Comparison of ENCODE assay signal across 19 cellular contexts in genomic region chr17:77717941-77718668, GRCh38.
"Had no signal": no experiment of that assay in that cellular context is flagged by ENCODE, and none has a peak within 500 bp of the region (broad histone marks: within the 10 kb centered on the region; RNA-seq: fewer than 3 reads in every experiment).

No MANE protein-coding gene starts in this region.

- H3K27ac ChIP-seq: adrenal gland, esophagus muscularis mucosa, left ventricle myocardium inferior, parathyroid adenoma, SJSA1, skin epidermis had no signal

- H2AFZ ChIP-seq: parathyroid adenoma had no signal

- H3K4me1 Mint-ChIP-seq: activated T-helper 17 cell treated with anti-CD3 and anti-CD28 coated beads, Interleukin-2, amount 50 U/mL, for 72 hours had no signal

- H3K4me3 ChIP-seq: adrenal gland, esophagus muscularis mucosa, left ventricle myocardium inferior, SJSA1, skin epidermis had no signal

- H3K4me1 ChIP-seq: adrenal gland, esophagus muscularis mucosa, parathyroid adenoma, SJSA1 had no signal

- H3K36me3 Mint-ChIP-seq: stimulated activated effector memory CD8-positive, alpha-beta T cell treated with anti-CD3 and anti-CD28 coated beads, Interleukin-12 subunit alpha, Interleukin-12 subunit beta, amount 100 ng/mL, for 72 hours; type B pancreatic cell had no signal

- H3K9ac ChIP-seq: parathyroid adenoma had no signal

- H3K9me3 ChIP-seq: adrenal gland, esophagus muscularis mucosa had no signal

- H3K27ac Mint-ChIP-seq: activated CD8-positive, alpha-beta T cell treated with anti-CD3 and anti-CD28 coated beads for 36 hours; activated T-helper 17 cell treated with anti-CD3 and anti-CD28 coated beads, Interleukin-2, amount 50 U/mL, for 72 hours; memory B cell; stimulated activated effector memory CD8-positive, alpha-beta T cell treated with anti-CD3 and anti-CD28 coated beads, Interleukin-12 subunit alpha, Interleukin-12 subunit beta, amount 100 ng/mL, for 72 hours; T-helper 2 cell treated with Interferon-gamma antibody and Interleukin-4, amounts not matched to agents 5 μg/mL and 100 μg/mL, for 36 hours; type B pancreatic cell had no signal

- ATAC-seq: activated CD8-positive, alpha-beta T cell treated with anti-CD3 and anti-CD28 coated beads for 36 hours; activated T-helper 17 cell treated with anti-CD3 and anti-CD28 coated beads, Interleukin-2, amount 50 U/mL, for 72 hours; stimulated activated effector memory CD8-positive, alpha-beta T cell treated with anti-CD3 and anti-CD28 coated beads, Interleukin-12 subunit alpha, Interleukin-12 subunit beta, amount 100 ng/mL, for 72 hours had no signal

- DNase-seq: activated CD4-positive, CD25-positive, alpha-beta regulatory T cell treated with anti-CD3 and anti-CD28 coated beads, Interleukin-2, amount 50 U/mL, for 72 hours; activated CD8-positive, alpha-beta T cell treated with anti-CD3 and anti-CD28 coated beads for 36 hours; activated naive CD4-positive, alpha-beta T cell treated with anti-CD3 and anti-CD28 coated beads, Interleukin-2, amount 50 U/mL, for 16 hours; cerebellar nuclear complex; dermis blood vessel endothelial cell; kidney; left ventricle myocardium inferior; retina; SW 1271 had no signal

- H3K4me3 Mint-ChIP-seq: activated CD8-positive, alpha-beta T cell treated with anti-CD3 and anti-CD28 coated beads for 36 hours; activated T-helper 17 cell treated with anti-CD3 and anti-CD28 coated beads, Interleukin-2, amount 50 U/mL, for 72 hours; memory B cell; stimulated activated effector memory CD8-positive, alpha-beta T cell treated with anti-CD3 and anti-CD28 coated beads, Interleukin-12 subunit alpha, Interleukin-12 subunit beta, amount 100 ng/mL, for 72 hours; T-helper 2 cell treated with Interferon-gamma antibody and Interleukin-4, amounts not matched to agents 5 μg/mL and 100 μg/mL, for 36 hours; type B pancreatic cell had no signal

- H3K27me3 ChIP-seq: adrenal gland, esophagus muscularis mucosa, SJSA1 had no signal

- H3K79me2 ChIP-seq: parathyroid adenoma had no signal

- H3K27me3 Mint-ChIP-seq: activated CD8-positive, alpha-beta T cell treated with anti-CD3 and anti-CD28 coated beads for 36 hours had no signal

- H3K36me3 ChIP-seq: adrenal gland, esophagus muscularis mucosa, left ventricle myocardium inferior, SJSA1 had no signal
